In the genomic region with DNA sequence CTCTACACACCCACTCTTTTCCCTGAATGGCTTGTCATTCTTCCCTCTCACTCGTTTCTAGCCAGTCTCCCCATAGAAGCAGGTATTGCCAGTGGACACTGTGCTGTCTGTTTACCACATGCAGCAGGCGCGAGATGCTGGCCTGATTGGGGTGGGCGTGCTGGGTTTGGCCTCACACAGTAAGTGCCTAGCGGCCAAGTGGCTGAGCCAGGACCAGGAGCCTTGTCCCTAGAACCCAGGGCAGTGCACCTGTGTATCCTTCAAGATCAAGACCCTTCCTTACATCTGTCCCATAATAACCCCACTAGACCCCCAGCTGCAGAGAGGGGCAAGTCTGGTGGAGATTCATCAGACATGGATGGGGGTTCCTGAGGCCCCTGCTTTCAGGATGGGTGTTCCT, we compare ENCODE assay signal across 23 cellular contexts.
"Had no signal": no experiment of that assay in that cellular context is flagged by ENCODE, and none has a peak within 500 bp of the region (broad histone marks: within the 10 kb centered on the region; RNA-seq: fewer than 3 reads in every experiment).

No MANE protein-coding gene starts in this region.

- H3K36me3 ChIP-seq: heart left ventricle, left ventricle myocardium inferior, lower lobe of right lung, right atrium auricular region, right lobe of liver, suprapubic skin, thoracic aorta, tibial artery, upper lobe of right lung had no signal

- H3K4me1 ChIP-seq: heart left ventricle, left ventricle myocardium inferior, lower lobe of right lung, parathyroid adenoma, right atrium auricular region, right lobe of liver, tibial artery, upper lobe of right lung had no signal

- H3K4me3 ChIP-seq: heart left ventricle, left ventricle myocardium inferior, lower lobe of right lung, right atrium auricular region, right lobe of liver, smooth muscle cell, suprapubic skin, thoracic aorta, tibial artery, upper lobe of right lung had no signal

- H3K27me3 ChIP-seq: heart left ventricle, right atrium auricular region, right lobe of liver, suprapubic skin, tibial artery, upper lobe of right lung had no signal

- H3K27ac ChIP-seq: heart left ventricle, left ventricle myocardium inferior, lower lobe of right lung, parathyroid adenoma, right atrium auricular region, right lobe of liver, suprapubic skin, thoracic aorta, tibial artery, upper lobe of right lung had no signal

- H3K9me3 ChIP-seq: right lobe of liver, thoracic aorta had no signal

- ATAC-seq: heart left ventricle; lower lobe of right lung; natural killer cell treated with Interleukin-12 subunit alpha and Interleukin-12 subunit beta and Interleukin-15 and Interleukin-18, amount 100 ng/mL, for 72 hours; right lobe of liver; stimulated activated effector memory CD8-positive, alpha-beta T cell treated with anti-CD3 and anti-CD28 coated beads, Interleukin-12 subunit alpha, Interleukin-12 subunit beta, amount 100 ng/mL, for 72 hours; upper lobe of right lung had no signal

- DNase-seq: glutamatergic neuron; heart left ventricle; hypothalamus; immature natural killer cell; left ventricle myocardium inferior; lower lobe of right lung; mesendoderm; naive B cell; nucleus accumbens; right lobe of liver; stimulated activated CD4-positive, alpha-beta T cell treated with anti-CD3 and anti-CD28 coated beads, Interleukin-1b, Interleukin-23, amount 100 ng/mL, for 48 hours; stimulated activated CD4-positive, alpha-beta T cell treated with anti-CD3 and anti-CD28 coated beads, Interleukin-4, amount 100 ng/mL, for 24 hours; stimulated activated naive CD4-positive, alpha-beta T cell; tibial artery; trophoblast cell; upper lobe of right lung had no signal
